Comparison of ENCODE assay signal across 8 cellular contexts in the genomic region with DNA sequence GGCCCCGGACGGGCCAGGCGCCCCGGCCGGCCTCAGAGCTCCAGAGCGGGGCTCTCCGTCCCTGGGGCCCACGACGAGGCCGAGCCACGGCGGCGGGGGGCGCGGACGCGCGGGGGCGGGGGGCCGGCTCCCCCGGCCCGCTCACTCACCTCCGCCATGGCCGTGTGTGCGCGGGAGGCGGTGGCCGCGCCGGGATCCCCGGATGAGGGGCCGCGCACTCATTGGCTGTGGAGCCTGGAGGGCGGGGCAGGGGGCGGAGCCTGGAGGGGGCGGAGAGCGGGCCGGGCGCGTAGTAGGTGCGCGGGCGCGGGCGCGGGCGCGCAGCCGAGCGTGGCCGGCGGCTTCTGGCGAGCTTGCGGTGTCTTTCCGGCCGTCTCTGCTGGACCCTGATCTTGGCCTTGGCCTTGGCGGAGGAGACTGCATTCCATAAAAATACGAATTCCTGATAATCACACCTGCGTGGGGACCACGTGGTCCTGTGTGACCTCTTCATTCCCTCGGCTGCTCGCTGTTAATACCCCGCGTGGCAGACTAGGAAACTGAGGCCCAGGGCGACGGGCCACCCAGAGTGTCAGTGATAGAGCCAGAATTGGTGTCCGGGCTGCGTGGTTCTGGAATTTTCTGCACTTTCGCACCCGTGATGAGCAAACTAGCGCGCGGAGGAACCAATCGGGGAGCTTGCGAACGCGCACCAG. TPM values are rescaled to one million over a fixed set of nuclear protein-coding genes. Genes with fewer than 3 reads are reported as not detected.
DNase-seq lines count a peak whose midpoint lies in the region; ATAC-seq and TF ChIP-seq lines count a peak whose summit lies in the region.

A gene with protein sequence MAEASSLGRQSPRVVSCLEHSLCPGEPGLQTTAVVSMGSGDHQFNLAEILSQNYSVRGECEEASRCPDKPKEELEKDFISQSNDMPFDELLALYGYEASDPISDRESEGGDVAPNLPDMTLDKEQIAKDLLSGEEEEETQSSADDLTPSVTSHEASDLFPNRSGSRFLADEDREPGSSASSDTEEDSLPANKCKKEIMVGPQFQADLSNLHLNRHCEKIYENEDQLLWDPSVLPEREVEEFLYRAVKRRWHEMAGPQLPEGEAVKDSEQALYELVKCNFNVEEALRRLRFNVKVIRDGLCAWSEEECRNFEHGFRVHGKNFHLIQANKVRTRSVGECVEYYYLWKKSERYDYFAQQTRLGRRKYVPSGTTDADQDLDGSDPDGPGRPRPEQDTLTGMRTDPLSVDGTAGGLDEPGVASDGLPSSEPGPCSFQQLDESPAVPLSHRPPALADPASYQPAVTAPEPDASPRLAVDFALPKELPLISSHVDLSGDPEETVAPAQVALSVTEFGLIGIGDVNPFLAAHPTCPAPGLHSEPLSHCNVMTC (minus strand): TSS at position 172 of the 695 bp plus-strand sequence. CDS start 14 bp downstream, at position 158.

- peak; percentile 80 for ATAC-seq in GM21526 (IDR thresholded peaks at IDR 0.05; ENCODE audit: low FRiP score, unreplicated experiment)
- ATAC-seq in thoracic aorta (ENCODE audit: insufficient number of reproducible peaks, low FRiP score, low read depth), result peak; percentile 68

- no peak for TF ChIP-seq CTCF in Calu3 (IDR thresholded peaks at IDR 0.05; ENCODE audit: unreplicated experiment)
- no peak for TF ChIP-seq CTCF in ovary (IDR thresholded peaks at IDR 0.05)
- TF ChIP-seq CTCF in thoracic aorta (IDR thresholded peaks at IDR 0.05), result no peak

- H3K36me3 ChIP-seq in ovary (no peaks in the 10 kb centered on the region), thoracic aorta (no peaks in the 10 kb centered on the region)

- peak within 1 kb of the TSS; percentile 16 for H3K27ac Mint-ChIP-seq in Calu3 (ENCODE audit: unreplicated experiment)
- peak within 1 kb of the TSS; percentile 84 for H3K27ac Mint-ChIP-seq in activated naive CD8-positive, alpha-beta T cell

- peaks cover 32% of the 10 kb centered on the region for H3K36me3 Mint-ChIP-seq in Calu3 (ENCODE audit: insufficient read depth, unreplicated experiment)
- peaks cover 9% of the 10 kb centered on the region for H3K36me3 Mint-ChIP-seq in activated naive CD8-positive, alpha-beta T cell

- peak within 1 kb of the TSS; percentile 68 for H3K4me3 Mint-ChIP-seq in Calu3 (ENCODE audit: low read depth, unreplicated experiment)
- peak within 1 kb of the TSS; percentile 88 for H3K4me3 Mint-ChIP-seq in activated naive CD8-positive, alpha-beta T cell

- H3K9me3 Mint-ChIP-seq in Calu3 (ENCODE audit: low read depth, unreplicated experiment), result peaks cover 2% of the 10 kb centered on the region
- H3K9me3 Mint-ChIP-seq in activated naive CD8-positive, alpha-beta T cell (ENCODE audit: low read depth), result no peaks in the 10 kb centered on the region

- CTCF ChIA-PET in Calu3 (lab: Charles Lee), result no interaction called here

- H3K4me3 ChIP-seq in ovary (peak within 1 kb of the TSS; percentile 73), thoracic aorta (peak within 1 kb of the TSS; percentile 87)

- intact Hi-C loops in Calu3 (cut with micrococcal nuclease; ENCODE audit: unreplicated experiment) (no loop called here), head of caudate nucleus (cut with DNase I) (no loop called here), ovary (cut with DNase I) (no loop called here)

- H3K27me3 Mint-ChIP-seq in Calu3 (ENCODE audit: unreplicated experiment), result no peaks in the 10 kb centered on the region
- no peaks in the 10 kb centered on the region for H3K27me3 Mint-ChIP-seq in activated naive CD8-positive, alpha-beta T cell

- no peak for TF ChIP-seq POLR2A in ovary (IDR thresholded peaks at IDR 0.05)

- H3K27me3 ChIP-seq in ovary, result no peaks in the 10 kb centered on the region
- no peaks in the 10 kb centered on the region for H3K27me3 ChIP-seq in thoracic aorta (replicated peaks; ENCODE audit: insufficient read depth)

- BruUV-seq in Calu3 (replicated peaks; lab: Mats Ljungman, UMichigan), result no TSS peak

- WGBS in ovary, 3 donors, result 5 to 18% (median 15%) methylated on average over 31 to 77 of the region's 77 CpGs

- peak; percentile 92 for DNase-seq in Calu3
- DNase-seq in Kasumi-1 (lab: John Stamatoyannopoulos, UW), result peak; percentile 22 to 50
- DNase-seq in SKM-1 treated with dmso at 0.1 percent for 144 hours (lab: John Stamatoyannopoulos, UW; ENCODE audit: unreplicated experiment), result peak; percentile 67
- DNase-seq in head of caudate nucleus, result peak; percentile 69 to 96 (median 90)
- peak; percentile 84 to 94 (median 89) for DNase-seq in ovary
- DNase-seq in thoracic aorta (ENCODE audit: low spot score), result peak; percentile 29

- TF ChIP-seq EP300 in ovary (IDR thresholded peaks at IDR 0.05), result no peak

- H3K27ac ChIP-seq in ovary (peak within 1 kb of the TSS in 1 of 2 donors; percentile 53), thoracic aorta (peak within 1 kb of the TSS; percentile 38 to 66)

- H3K4me1 ChIP-seq in ovary (ENCODE audit: insufficient read depth), result peaks cover 27% of the 10 kb centered on the region
- H3K4me1 ChIP-seq in thoracic aorta (ENCODE audit: control insufficient read depth in 1 of 2, low read depth in 2 of 2), result peaks cover 24 to 36% of the 10 kb centered on the region in 2 donors

- H3K9me3 ChIP-seq in ovary (no peaks in the 10 kb centered on the region), thoracic aorta (no peaks in the 10 kb centered on the region)

- H3K4me1 Mint-ChIP-seq in Calu3 (ENCODE audit: low read depth, unreplicated experiment), result peaks cover 31% of the 10 kb centered on the region
- H3K4me1 Mint-ChIP-seq in activated naive CD8-positive, alpha-beta T cell (ENCODE audit: low read depth), result peaks cover 50% of the 10 kb centered on the region

RNA-seq across cellular contexts. Expression of the gene that starts here (rescaled TPM):
- total RNA-seq in Calu3 (2022), result 22.8 and 28.4 TPM in 2 replicates
- 10 to 100 TPM in 6 of 7 donors, 1 to 10 TPM in 1; 9.8 to 29.6 (median 22.8) TPM for total RNA-seq in ovary
- 10 to 100 TPM; 13.3 to 15.0 TPM for polyA plus RNA-seq in ovary
- 10 to 100 TPM in 1 of 2 donors, 1 to 10 TPM in 1; 8.8 to 43.6 TPM for total RNA-seq in thoracic aorta

Comparison
In these comparisons a context has a peak if more than half of its experiments do, and no peak if none do; other contexts are left out.
1. DNase-seq: peak in every context shown above with its lines; median percentile 92 in Calu3; 90 in head of caudate nucleus; 89 in ovary; 67 in SKM-1 treated with dmso at 0.1 percent for 144 hours; 36 in Kasumi-1; 29 in thoracic aorta.